In the genomic region with DNA sequence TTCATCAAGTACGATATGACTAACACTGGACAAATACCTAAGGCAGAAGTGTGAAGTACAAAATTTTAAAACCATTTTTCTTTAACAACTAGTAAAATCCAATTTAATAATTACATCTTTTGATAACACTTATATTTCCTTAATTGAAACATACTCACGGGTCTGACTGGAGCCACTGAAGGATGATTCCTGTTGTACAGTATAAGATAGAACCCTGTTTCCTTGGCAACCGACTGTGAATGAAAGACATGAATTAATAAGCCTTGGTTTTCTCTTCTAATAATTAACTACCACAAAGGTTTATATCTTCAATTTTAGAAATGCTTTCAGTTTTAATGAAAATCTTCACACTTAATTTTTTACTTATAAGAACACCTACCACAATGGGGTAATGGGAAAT, we compare ENCODE assay signal across 18 cellular contexts.
DNase-seq lines count a peak whose midpoint lies in the region; ATAC-seq lines count a peak whose summit lies in the region.
"Had no signal": no experiment of that assay in that cellular context is flagged by ENCODE, and none has a peak within 500 bp of the region (broad histone marks: within the 10 kb centered on the region; RNA-seq: fewer than 3 reads in every experiment).

No MANE protein-coding gene starts in this region.

- ATAC-seq in GM19463 (IDR thresholded peaks at IDR 0.05; ENCODE audit: unreplicated experiment) (peak; percentile 64), HG02981 (IDR thresholded peaks at IDR 0.05; ENCODE audit: unreplicated experiment) (peak; percentile 69), HG02852 (IDR thresholded peaks at IDR 0.05; ENCODE audit: unreplicated experiment) (no peak), GM18498 (IDR thresholded peaks at IDR 0.05; ENCODE audit: unreplicated experiment) (no peak)
- ATAC-seq: activated CD8-positive, alpha-beta T cell treated with anti-CD3 and anti-CD28 coated beads for 36 hours; stimulated activated naive CD8-positive, alpha-beta T cell treated with anti-CD3 and anti-CD28 coated beads, Interleukin-15, amount 100 ng/mL, for 72 hours had no signal

- peak; percentile 30 for DNase-seq in NAMALWA (ENCODE audit: low spot score)
- DNase-seq in stimulated activated CD4-positive, alpha-beta T cell treated with anti-CD3 and anti-CD28 coated beads, Interleukin-12 subunit alpha, Interleukin-12 subunit beta, amount 100 ng/mL, for 4 hours: no peak
- DNase-seq in activated effector memory CD4-positive, alpha-beta T cell treated with anti-CD3 and anti-CD28 coated beads, Interleukin-2, amount 50 U/mL, for 16 hours: no peak
- DNase-seq: activated CD8-positive, alpha-beta T cell treated with anti-CD3 and anti-CD28 coated beads for 36 hours; activated naive CD4-positive, alpha-beta T cell; Caco-2; caudate nucleus; foreskin fibroblast; islet precursor cell; NCI-H1105; NCI-H2081 treated with DMSO at 0.1 percent for 48 hours; NCI-H446 treated with DMSO at 0.1 percent for 48 hours; stimulated activated CD4-positive, alpha-beta T cell treated with anti-CD3 and anti-CD28 coated beads, Interleukin-4, amount 100 ng/mL, for 4 hours; stimulated activated naive CD8-positive, alpha-beta T cell treated with anti-CD3 and anti-CD28 coated beads, Interleukin-15, amount 100 ng/mL, for 72 hours had no signal

Comparison
In these comparisons a context has a peak if more than half of its experiments do, and no peak if none do; other contexts are left out.
1. ATAC-seq: peak in GM19463 (single experiment) and HG02981 (single experiment); none in HG02852 (single experiment) and GM18498 (single experiment).